15 cellular contexts compared by ENCODE assay signal in genomic region chr1:60857851-60858250, GRCh38.
DNase-seq lines count a peak whose midpoint lies in the region; ATAC-seq and TF ChIP-seq lines count a peak whose summit lies in the region.
"Had no signal": no experiment of that assay in that cellular context is flagged by ENCODE, and none has a peak within 500 bp of the region (broad histone marks: within the 10 kb centered on the region; RNA-seq: fewer than 3 reads in every experiment).

No MANE protein-coding gene starts in this region.

- H3K4me1 ChIP-seq in A673 (ENCODE audit: insufficient read depth, low read length, poor library complexity, severe bottlenecking): peaks cover 24% of the 10 kb centered on the region
- H3K4me1 ChIP-seq: Caco-2, SJSA1 had no signal

- ATAC-seq in HG03571 (IDR thresholded peaks at IDR 0.05; ENCODE audit: unreplicated experiment): no peak

- POLR2A ChIA-PET in A673 (lab: Charles Lee; ENCODE audit: low non-redundant PET): interaction anchor here (0.8 kb wide), 1 partner anchor 743 kb away, joined by 4 read pairs; no protein-coding TSS in a partner anchor

- CTCF ChIA-PET in A673 (lab: Charles Lee): interaction anchor here (0.9 kb wide), 1 partner anchor 8 kb away, joined by 3 read pairs; no protein-coding TSS in a partner anchor

- intact Hi-C loops in A673 (cut with micrococcal nuclease; ENCODE audit: unreplicated experiment): no loop called here

- no peak for TF ChIP-seq CTCF in A673 (conservative IDR thresholded peaks at IDR 0.05; ENCODE audit: low read depth, low read length)

- no TSS peak for BruUV-seq in A673 (replicated peaks; lab: Mats Ljungman, UMichigan)

- no peak overlapping the region for H3K4me3 ChIP-seq in A673 (ENCODE audit: low read depth, low read length, poor library complexity, severe bottlenecking)
- H3K4me3 ChIP-seq: GM23248, PC-9, SJSA1 had no signal

- peaks cover 9% of the 10 kb centered on the region for H3K27me3 ChIP-seq in A673 (replicated peaks; ENCODE audit: insufficient read depth, low read depth, low read length, poor library complexity)
- H3K27me3 ChIP-seq: SJSA1 had no signal

- H3K9me3 ChIP-seq in A673 (ENCODE audit: low read depth, low read length, poor library complexity, severe bottlenecking): no peaks in the 10 kb centered on the region
- H3K9me3 ChIP-seq: Caco-2, SJSA1 had no signal

- no peak overlapping the region for H3K27ac ChIP-seq in A673 (ENCODE audit: low read depth, low read length, poor library complexity, severe bottlenecking)
- H3K27ac ChIP-seq: GM23248, PC-9, SJSA1 had no signal

- DNase-seq in A673 (ENCODE audit: low spot score) (peak; percentile 85), Daoy (ENCODE audit: low read depth) (peak; percentile 31), NCI-H2171 (lab: John Stamatoyannopoulos, UW) (peak; percentile 68), fibroblast of gingiva (ENCODE audit: low read depth) (peak; percentile 29), iPS-NIHi11 (ENCODE audit: low spot score) (no peak), islet precursor cell (no peak)
- DNase-seq: ACHN, AML-193, Caco-2, KG1, NCI-H1048, PC-9 had no signal

- no peaks in the 10 kb centered on the region for H3K36me3 ChIP-seq in A673 (ENCODE audit: insufficient read depth, low read length, poor library complexity, severe bottlenecking)
- H3K36me3 ChIP-seq: SJSA1 had no signal

Comparison
In these comparisons a context has a peak if more than half of its experiments do, and no peak if none do; other contexts are left out.
1. DNase-seq: peak in A673 (single experiment), Daoy (single experiment), NCI-H2171 (single experiment) and fibroblast of gingiva (single experiment); none in iPS-NIHi11 (single experiment) and islet precursor cell (single experiment).